1 cellular context compared by ENCODE assay signal in the genomic region with DNA sequence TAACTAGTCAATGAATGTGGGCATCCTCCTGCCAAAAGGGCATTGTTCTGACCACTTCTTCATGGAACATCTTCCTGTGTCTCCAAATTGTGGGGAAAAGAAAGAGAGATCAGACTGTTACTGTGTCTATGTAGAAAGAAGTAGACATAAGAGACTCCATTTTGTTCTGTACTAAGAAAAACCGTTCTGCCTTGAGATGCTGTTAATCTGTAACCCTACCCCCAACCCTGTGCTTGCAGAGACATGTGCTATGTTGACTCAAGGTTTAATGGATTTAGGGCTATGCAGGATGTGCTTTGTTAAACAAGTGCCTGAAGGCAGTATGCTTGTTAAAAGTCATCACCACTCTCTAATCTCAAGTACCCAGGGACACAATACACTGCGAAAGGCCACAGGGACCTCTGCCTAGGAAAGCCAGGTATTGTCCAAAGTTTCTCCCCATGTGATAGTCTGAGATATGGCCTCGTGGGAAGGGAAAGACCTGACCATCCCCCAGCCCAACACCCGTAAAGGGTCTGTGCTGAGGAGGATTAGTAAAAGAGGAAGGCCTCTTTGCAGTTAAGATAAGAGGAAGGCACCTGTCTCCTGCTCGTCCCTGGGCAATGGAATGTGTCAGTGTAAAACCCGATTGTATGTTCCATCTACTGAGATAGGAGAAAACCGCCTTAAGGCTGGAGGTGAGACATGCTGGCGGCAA.
TF ChIP-seq lines count a peak whose summit lies in the region.
"Not testable (repeated sequence)": the region's sequence is repeated elsewhere in the genome, so short reads cannot be mapped to it uniquely, and the experiment has no call there.

No MANE protein-coding gene starts in this region.

TF ChIP-seq in HepG2, 621 proteins besides CTCF, POLR2A, EP300 and RAD21 (continued from another document):
- TF ChIP-seq, protein P1, sequence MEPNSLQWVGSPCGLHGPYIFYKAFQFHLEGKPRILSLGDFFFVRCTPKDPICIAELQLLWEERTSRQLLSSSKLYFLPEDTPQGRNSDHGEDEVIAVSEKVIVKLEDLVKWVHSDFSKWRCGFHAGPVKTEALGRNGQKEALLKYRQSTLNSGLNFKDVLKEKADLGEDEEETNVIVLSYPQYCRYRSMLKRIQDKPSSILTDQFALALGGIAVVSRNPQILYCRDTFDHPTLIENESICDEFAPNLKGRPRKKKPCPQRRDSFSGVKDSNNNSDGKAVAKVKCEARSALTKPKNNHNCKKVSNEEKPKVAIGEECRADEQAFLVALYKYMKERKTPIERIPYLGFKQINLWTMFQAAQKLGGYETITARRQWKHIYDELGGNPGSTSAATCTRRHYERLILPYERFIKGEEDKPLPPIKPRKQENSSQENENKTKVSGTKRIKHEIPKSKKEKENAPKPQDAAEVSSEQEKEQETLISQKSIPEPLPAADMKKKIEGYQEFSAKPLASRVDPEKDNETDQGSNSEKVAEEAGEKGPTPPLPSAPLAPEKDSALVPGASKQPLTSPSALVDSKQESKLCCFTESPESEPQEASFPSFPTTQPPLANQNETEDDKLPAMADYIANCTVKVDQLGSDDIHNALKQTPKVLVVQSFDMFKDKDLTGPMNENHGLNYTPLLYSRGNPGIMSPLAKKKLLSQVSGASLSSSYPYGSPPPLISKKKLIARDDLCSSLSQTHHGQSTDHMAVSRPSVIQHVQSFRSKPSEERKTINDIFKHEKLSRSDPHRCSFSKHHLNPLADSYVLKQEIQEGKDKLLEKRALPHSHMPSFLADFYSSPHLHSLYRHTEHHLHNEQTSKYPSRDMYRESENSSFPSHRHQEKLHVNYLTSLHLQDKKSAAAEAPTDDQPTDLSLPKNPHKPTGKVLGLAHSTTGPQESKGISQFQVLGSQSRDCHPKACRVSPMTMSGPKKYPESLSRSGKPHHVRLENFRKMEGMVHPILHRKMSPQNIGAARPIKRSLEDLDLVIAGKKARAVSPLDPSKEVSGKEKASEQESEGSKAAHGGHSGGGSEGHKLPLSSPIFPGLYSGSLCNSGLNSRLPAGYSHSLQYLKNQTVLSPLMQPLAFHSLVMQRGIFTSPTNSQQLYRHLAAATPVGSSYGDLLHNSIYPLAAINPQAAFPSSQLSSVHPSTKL (CRISPR knock-in tag; IDR thresholded peaks at IDR 0.05) = peak; percentile 44; the same call in 1 of the 2 replicates
- TF ChIP-seq GATAD2A (CRISPR knock-in tag; IDR thresholded peaks at IDR 0.05) (0 out of 2 replicates have a peak, but pooled peaks have one; percentile 35), PITX1 (CRISPR knock-in tag; IDR thresholded peaks at IDR 0.05) (peak; percentile 72), SOX5 (CRISPR knock-in tag; IDR thresholded peaks at IDR 0.05; ENCODE audit: borderline replicate concordance) (peak; percentile 47; the same call in 1 of the 2 replicates), FOXO4 (CRISPR knock-in tag; conservative IDR thresholded peaks at IDR 0.05) (0 out of 2 replicates have a peak, but pooled peaks have one; percentile 35), FOXA3 (CRISPR knock-in tag; IDR thresholded peaks at IDR 0.05) (peak; percentile 62), FOXA1 (CRISPR knock-in tag; IDR thresholded peaks at IDR 0.05) (peak; percentile 70), FOXP1 (CRISPR knock-in tag; IDR thresholded peaks at IDR 0.05) (peak; percentile 37; the same call in 1 of the 2 replicates), ZNF331 (CRISPR knock-in tag; IDR thresholded peaks at IDR 0.05) (0 out of 2 replicates have a peak, but pooled peaks have one; percentile 21)
- TF ChIP-seq, protein P2, sequence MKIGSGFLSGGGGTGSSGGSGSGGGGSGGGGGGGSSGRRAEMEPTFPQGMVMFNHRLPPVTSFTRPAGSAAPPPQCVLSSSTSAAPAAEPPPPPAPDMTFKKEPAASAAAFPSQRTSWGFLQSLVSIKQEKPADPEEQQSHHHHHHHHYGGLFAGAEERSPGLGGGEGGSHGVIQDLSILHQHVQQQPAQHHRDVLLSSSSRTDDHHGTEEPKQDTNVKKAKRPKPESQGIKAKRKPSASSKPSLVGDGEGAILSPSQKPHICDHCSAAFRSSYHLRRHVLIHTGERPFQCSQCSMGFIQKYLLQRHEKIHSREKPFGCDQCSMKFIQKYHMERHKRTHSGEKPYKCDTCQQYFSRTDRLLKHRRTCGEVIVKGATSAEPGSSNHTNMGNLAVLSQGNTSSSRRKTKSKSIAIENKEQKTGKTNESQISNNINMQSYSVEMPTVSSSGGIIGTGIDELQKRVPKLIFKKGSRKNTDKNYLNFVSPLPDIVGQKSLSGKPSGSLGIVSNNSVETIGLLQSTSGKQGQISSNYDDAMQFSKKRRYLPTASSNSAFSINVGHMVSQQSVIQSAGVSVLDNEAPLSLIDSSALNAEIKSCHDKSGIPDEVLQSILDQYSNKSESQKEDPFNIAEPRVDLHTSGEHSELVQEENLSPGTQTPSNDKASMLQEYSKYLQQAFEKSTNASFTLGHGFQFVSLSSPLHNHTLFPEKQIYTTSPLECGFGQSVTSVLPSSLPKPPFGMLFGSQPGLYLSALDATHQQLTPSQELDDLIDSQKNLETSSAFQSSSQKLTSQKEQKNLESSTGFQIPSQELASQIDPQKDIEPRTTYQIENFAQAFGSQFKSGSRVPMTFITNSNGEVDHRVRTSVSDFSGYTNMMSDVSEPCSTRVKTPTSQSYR (CRISPR knock-in tag; IDR thresholded peaks at IDR 0.05; ENCODE audit: borderline replicate concordance) = peak; percentile 73
- not testable (repeated sequence) for TF ChIP-seq FOXA1, FOXP1 (IDR thresholded peaks at IDR 0.05)
